ENCODE assay signal across 8 cellular contexts in the genomic region with DNA sequence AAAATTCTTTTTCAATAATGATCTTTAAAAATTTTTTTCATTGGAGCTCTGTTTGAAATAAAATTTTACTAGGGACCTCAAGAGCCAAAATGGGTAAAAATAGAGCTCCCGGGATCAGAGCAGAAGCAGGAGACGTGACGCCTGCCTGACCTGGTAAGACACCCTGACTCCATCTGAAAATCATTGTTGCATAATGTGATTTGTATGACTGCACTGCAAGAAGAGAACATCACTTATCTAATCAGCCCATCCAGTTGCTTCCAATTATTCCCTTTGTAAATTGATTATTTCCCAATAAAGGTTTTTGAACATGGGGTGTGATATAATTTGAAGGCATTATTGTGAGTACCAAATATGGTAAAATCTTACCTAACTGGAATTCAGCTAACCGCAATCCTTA.
"Had no signal": no experiment of that assay in that cellular context is flagged by ENCODE, and none has a peak within 500 bp of the region (broad histone marks: within the 10 kb centered on the region; RNA-seq: fewer than 3 reads in every experiment).

No MANE protein-coding gene starts in this region.

- DNase-seq: GM23248, GOT3, H7, HFFc6, IMR-90 had no signal

- H3K27ac Mint-ChIP-seq: HFFc6 had no signal

- H2AFZ ChIP-seq: GM23248 had no signal

- H3K36me3 ChIP-seq: HAP-1 had no signal

- H3K9me3 Mint-ChIP-seq: HFFc6 had no signal

- H3K4me3 ChIP-seq: GM23248, HAP-1, K562 had no signal

- H3K4me3 Mint-ChIP-seq: HFFc6 had no signal

- H3K9ac ChIP-seq: GM23248 had no signal

- H3K9me3 ChIP-seq: HAP-1 had no signal

- H3K27ac ChIP-seq: GM23248, HL-60 had no signal
